2 cellular contexts compared by ENCODE assay signal in the genomic region with DNA sequence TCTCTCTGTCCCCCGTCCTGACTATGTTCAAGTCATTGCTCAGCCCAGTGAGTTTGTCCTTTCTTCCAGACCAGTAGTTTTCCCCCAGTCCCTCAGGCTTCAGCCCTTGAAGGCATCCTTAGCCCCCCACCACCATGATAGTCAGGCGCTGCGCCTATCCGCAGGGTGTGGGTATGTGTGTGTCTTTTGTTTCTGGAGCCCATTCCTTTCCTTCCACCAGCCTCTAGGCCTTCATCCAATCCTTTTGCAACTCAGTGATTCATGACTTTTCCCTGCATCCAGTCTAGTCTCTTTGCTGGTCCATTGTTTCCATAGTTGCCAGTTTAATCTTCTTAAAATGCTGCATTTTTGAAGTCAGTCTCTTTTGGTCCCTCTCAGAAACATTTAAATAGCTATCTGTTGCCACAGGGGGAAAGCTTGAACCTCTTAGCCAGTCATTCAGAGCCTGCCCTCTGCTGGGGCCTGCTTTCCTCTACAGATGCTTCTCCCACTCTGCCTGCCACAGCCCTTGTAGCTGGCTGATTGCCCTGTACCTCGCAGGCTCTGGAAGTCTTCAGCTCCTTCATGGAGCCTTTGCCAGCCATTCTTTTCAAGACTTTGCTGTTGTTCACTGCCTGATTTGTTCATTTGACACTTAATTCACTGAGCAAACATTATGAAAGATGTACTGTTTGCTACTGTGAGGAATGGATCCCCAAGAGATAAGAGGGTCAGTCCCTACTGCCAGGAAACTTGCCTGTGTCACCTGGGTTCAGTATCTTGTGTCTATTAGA.
TF ChIP-seq lines count a peak whose summit lies in the region.

No MANE protein-coding gene starts in this region.

TF ChIP-seq in GM23338, 12 proteins besides CTCF, POLR2A, EP300 and RAD21 (continued from another document):
- no peak for TF ChIP-seq ZNF462 (CRISPR knock-in tag; IDR thresholded peaks at IDR 0.05)
- no peak for TF ChIP-seq EZH2 (IDR thresholded peaks at IDR 0.05; ENCODE audit: low read depth, unreplicated experiment)
- no peak for TF ChIP-seq NANOG (IDR thresholded peaks at IDR 0.05; ENCODE audit: borderline replicate concordance)
- no peak for TF ChIP-seq ZNF114 (CRISPR knock-in tag; IDR thresholded peaks at IDR 0.05)
- no peak for TF ChIP-seq CREB1 (CRISPR knock-in tag; IDR thresholded peaks at IDR 0.05; ENCODE audit: low read depth)
- no peak for TF ChIP-seq REST (IDR thresholded peaks at IDR 0.05; ENCODE audit: unreplicated experiment)
- TF ChIP-seq STAT1 (IDR thresholded peaks at IDR 0.05; ENCODE audit: unreplicated experiment): no peak
- no peak for TF ChIP-seq EZH2phosphoT487 (IDR thresholded peaks at IDR 0.05; ENCODE audit: unreplicated experiment)

TF ChIP-seq in SK-N-SH treated with all-trans-retinoic acid at 6 μM for 48 hours, 23 proteins besides CTCF, POLR2A, EP300 and RAD21 (continued from another document):
- TF ChIP-seq CREB5 (CRISPR knock-in tag; IDR thresholded peaks at IDR 0.05; ENCODE audit: low read depth): no peak
- no peak for TF ChIP-seq ZFP30 (CRISPR knock-in tag; IDR thresholded peaks at IDR 0.05)
- TF ChIP-seq ZFP3 (CRISPR knock-in tag; IDR thresholded peaks at IDR 0.05): no peak
TF ChIP-seq in SK-N-SH treated with all-trans-retinoic acid at 6 μM for 48 hours: peak in this region for 0.
